In the genomic region with DNA sequence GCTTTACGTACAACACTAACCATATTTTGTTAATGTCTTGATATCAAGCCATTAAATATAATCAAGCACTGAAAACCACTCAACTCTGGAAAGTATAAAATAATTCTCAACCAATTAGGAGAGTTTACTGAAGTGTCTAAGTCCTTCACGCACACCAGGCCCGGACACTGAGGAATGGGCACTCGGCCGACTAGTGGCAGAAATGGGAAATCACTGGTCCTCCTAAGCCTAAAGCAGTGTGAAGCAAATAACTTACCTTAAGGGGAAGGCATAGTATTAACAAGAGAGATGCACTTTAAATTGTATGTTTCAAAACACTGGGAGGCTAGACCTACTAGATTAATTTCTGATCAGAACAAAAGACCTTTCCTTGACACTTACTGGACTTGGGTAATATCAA, we compare ENCODE assay signal across 10 cellular contexts. TPM values are rescaled to one million over a fixed set of nuclear protein-coding genes. Genes with fewer than 3 reads are reported as not detected.
DNase-seq lines count a peak whose midpoint lies in the region; ATAC-seq and TF ChIP-seq lines count a peak whose summit lies in the region.
"Had no signal": no experiment of that assay in that cellular context is flagged by ENCODE, and none has a peak within 500 bp of the region (broad histone marks: within the 10 kb centered on the region; RNA-seq: fewer than 3 reads in every experiment).

No MANE protein-coding gene starts in this region.

- peak; percentile 55 for DNase-seq in activated CD4-positive, alpha-beta T cell treated with anti-CD3 and anti-CD28 coated beads, Interleukin-2, amount 10 ng/mL, durations not matched to agents 24 days and 14 days
- no peak for DNase-seq in activated CD4-positive, alpha-beta T cell treated with anti-CD3 and anti-CD28 coated beads for 4 hours
- DNase-seq in RPMI8226 (peak; percentile 39), heart right ventricle (peak in 1 of 2 donors; percentile 36), testis (no peak)
- DNase-seq: retina had no signal

- H3K4me3 ChIP-seq in heart right ventricle (no peak overlapping the region), testis (no peak overlapping the region)

- peaks cover 11% of the 10 kb centered on the region for H3K4me1 Mint-ChIP-seq in activated CD4-positive, alpha-beta T cell treated with anti-CD3 and anti-CD28 coated beads, Interleukin-2, amount 10 ng/mL, durations not matched to agents 24 days and 14 days

- H3K27me3 ChIP-seq in heart right ventricle (no peaks in the 10 kb centered on the region), testis (no peaks in the 10 kb centered on the region)

- no peaks in the 10 kb centered on the region for H3K9me3 Mint-ChIP-seq in activated CD4-positive, alpha-beta T cell treated with anti-CD3 and anti-CD28 coated beads, Interleukin-2, amount 10 ng/mL, durations not matched to agents 24 days and 14 days
- H3K9me3 Mint-ChIP-seq: CD4-positive, alpha-beta T cell had no signal

- H3K4me1 ChIP-seq in heart right ventricle = peaks cover 3 to 58% (median 27%) of the 10 kb centered on the region in 9 donors
- H3K4me1 ChIP-seq in testis = no peaks in the 10 kb centered on the region

- TF ChIP-seq POLR2A in testis (IDR thresholded peaks at IDR 0.05) = no peak

- peaks cover 18% of the 10 kb centered on the region for H3K36me3 Mint-ChIP-seq in activated CD4-positive, alpha-beta T cell treated with anti-CD3 and anti-CD28 coated beads, Interleukin-2, amount 10 ng/mL, durations not matched to agents 24 days and 14 days (ENCODE audit: low read depth)

- H3K36me3 ChIP-seq in heart right ventricle (peaks cover 0 to 15% (median 0%) of the 10 kb centered on the region in 9 donors), testis (ENCODE audit: low read depth, missing control alignments) (no peaks in the 10 kb centered on the region)

- H3K9me3 ChIP-seq in heart right ventricle (peaks cover 0 to 5% (median 0%) of the 10 kb centered on the region in 11 donors), testis (no peaks in the 10 kb centered on the region)

- 46 to 56% methylated on average over 5 of the region's 5 CpGs for WGBS in heart right ventricle, 2 donors
- 69 to 92% methylated on average over 5 of the region's 5 CpGs for WGBS in testis, 2 donors

- H3K27ac ChIP-seq in heart right ventricle (peak overlapping the region in 5 of 10 donors; percentile 84 to 90 (median 85)), testis (no peak overlapping the region)

- ATAC-seq in heart right ventricle = peak in 6 of 8 donors; percentile 59 to 75 (median 64)
- ATAC-seq in HG03108 (IDR thresholded peaks at IDR 0.05; ENCODE audit: unreplicated experiment) = no peak
- no peak for ATAC-seq in HG03095 (IDR thresholded peaks at IDR 0.05; ENCODE audit: unreplicated experiment)
- ATAC-seq in GM18868 (IDR thresholded peaks at IDR 0.05; ENCODE audit: unreplicated experiment) = no peak

- no peak overlapping the region for H3K4me3 Mint-ChIP-seq in activated CD4-positive, alpha-beta T cell treated with anti-CD3 and anti-CD28 coated beads, Interleukin-2, amount 10 ng/mL, durations not matched to agents 24 days and 14 days
- H3K4me3 Mint-ChIP-seq: CD4-positive, alpha-beta T cell had no signal

- H3K27me3 Mint-ChIP-seq in activated CD4-positive, alpha-beta T cell treated with anti-CD3 and anti-CD28 coated beads, Interleukin-2, amount 10 ng/mL, durations not matched to agents 24 days and 14 days = no peaks in the 10 kb centered on the region
- H3K27me3 Mint-ChIP-seq: CD4-positive, alpha-beta T cell had no signal

- intact Hi-C loops in activated CD4-positive, alpha-beta T cell treated with anti-CD3 and anti-CD28 coated beads, Interleukin-2, amount 10 ng/mL, durations not matched to agents 24 days and 14 days (cut with micrococcal nuclease) = no loop called here
- intact Hi-C loops in heart right ventricle (cut with DNase I) = loop anchor here in 2 of 10 donors (5.0 kb wide), 2 partner anchors 42 to 118 kb away; no protein-coding TSS in a partner anchor
- intact Hi-C loops in testis (cut with DNase I; ENCODE audit: low total_unique reads) = no loop called here

- peak; percentile 17 to 64 (median 48) for TF ChIP-seq CTCF in heart right ventricle (IDR thresholded peaks at IDR 0.05)
- TF ChIP-seq CTCF in testis (IDR thresholded peaks at IDR 0.05) = peak in 2 of 3 experiments; percentile 23 to 28

- H3K27ac Mint-ChIP-seq in activated CD4-positive, alpha-beta T cell treated with anti-CD3 and anti-CD28 coated beads, Interleukin-2, amount 10 ng/mL, durations not matched to agents 24 days and 14 days = no peak overlapping the region
- H3K27ac Mint-ChIP-seq: CD4-positive, alpha-beta T cell had no signal

RNA-seq across cellular contexts. Expression of a gene that starts 45.7 kb away (rescaled TPM):
- total RNA-seq in activated CD4-positive, alpha-beta T cell treated with anti-CD3 and anti-CD28 coated beads, Interleukin-2, amount 10 ng/mL, durations not matched to agents 24 days and 14 days = 37.2 and 42.3 TPM in 2 replicates
- total RNA-seq in heart right ventricle = 10 to 100 TPM; 41.6 to 84.8 (median 58.2) TPM
- polyA plus RNA-seq in heart right ventricle = 10 to 100 TPM; 11.6 to 15.4 TPM
- 10 to 100 TPM; 24.5 to 28.7 TPM for total RNA-seq in testis
- polyA plus RNA-seq in testis (ENCODE audit: insufficient read depth, low read depth, low replicate concordance) = 22.6 TPM

RNA-seq across cellular contexts. Expression of a gene that starts 45.9 kb away (rescaled TPM):
- total RNA-seq in activated CD4-positive, alpha-beta T cell treated with anti-CD3 and anti-CD28 coated beads, Interleukin-2, amount 10 ng/mL, durations not matched to agents 24 days and 14 days = 57.8 and 65.9 TPM in 2 replicates
- 10 to 100 TPM; 21.1 to 37.0 (median 34.2) TPM for total RNA-seq in heart right ventricle
- polyA plus RNA-seq in heart right ventricle = 10 to 100 TPM; 12.4 to 18.2 TPM
- total RNA-seq in testis = 10 to 100 TPM; 30.5 to 31.3 TPM
- 30.9 TPM for polyA plus RNA-seq in testis (ENCODE audit: insufficient read depth, low read depth, low replicate concordance)

Comparison
In these comparisons a context has a peak if more than half of its experiments do, and no peak if none do; other contexts are left out.
1. DNase-seq: peak in activated CD4-positive, alpha-beta T cell treated with anti-CD3 and anti-CD28 coated beads, Interleukin-2, amount 10 ng/mL, durations not matched to agents 24 days and 14 days (single experiment) and RPMI8226 (single experiment); none in activated CD4-positive, alpha-beta T cell treated with anti-CD3 and anti-CD28 coated beads for 4 hours (0 of 2) and testis (single experiment).
2. ATAC-seq: peak in heart right ventricle (6 of 8); none in HG03108 (single experiment), HG03095 (single experiment) and GM18868 (single experiment).